In genomic region chr2:181235683-181236459, GRCh38 we compare ENCODE assay signal across 14 cellular contexts.
DNase-seq lines count a peak whose midpoint lies in the region; ATAC-seq, FAIRE-seq and TF ChIP-seq lines count a peak whose summit lies in the region.
"Had no signal": no experiment of that assay in that cellular context is flagged by ENCODE, and none has a peak within 500 bp of the region (broad histone marks: within the 10 kb centered on the region; RNA-seq: fewer than 3 reads in every experiment).

No MANE protein-coding gene starts in this region.

- intact Hi-C loops in pancreas (cut with DNase I), result no loop called here

- TF ChIP-seq CTCF in pancreas (IDR thresholded peaks at IDR 0.05) (no peak), mesothelial cell of epicardium (IDR thresholded peaks at IDR 0.05; ENCODE audit: unreplicated experiment) (no peak)

- no peaks in the 10 kb centered on the region for H3K27me3 ChIP-seq in pancreas

- no peak for FAIRE-seq in pancreas (lab: Jason Lieb, UNC)

- peaks cover 7 to 22% (median 14%) of the 10 kb centered on the region in 3 donors for H3K36me3 Mint-ChIP-seq in immature natural killer cell
- H3K36me3 Mint-ChIP-seq in mesothelial cell of epicardium, result no peaks in the 10 kb centered on the region

- H3K36me3 ChIP-seq in pancreas, result no peaks in the 10 kb centered on the region

- no peak overlapping the region for H3K27ac ChIP-seq in pancreas
- H3K27ac ChIP-seq: HL-60 had no signal

- no peaks in the 10 kb centered on the region for H3K4me1 ChIP-seq in pancreas

- ATAC-seq in GM18907 (IDR thresholded peaks at IDR 0.05; ENCODE audit: unreplicated experiment), result peak; percentile 98
- ATAC-seq in GM21717 (IDR thresholded peaks at IDR 0.05; ENCODE audit: unreplicated experiment), result peak; percentile 95
- ATAC-seq in HG03342 (IDR thresholded peaks at IDR 0.05; ENCODE audit: unreplicated experiment), result peak; percentile 98
- ATAC-seq in pancreas, result no peak
- ATAC-seq: T-cell had no signal

- H3K27me3 Mint-ChIP-seq in immature natural killer cell (ENCODE audit: low read depth in 3 of 3), result peaks cover 0 to 3% (median 1%) of the 10 kb centered on the region in 3 donors
- H3K27me3 Mint-ChIP-seq in mesothelial cell of epicardium (ENCODE audit: low read depth), result no peaks in the 10 kb centered on the region
- H3K27me3 Mint-ChIP-seq: T-cell had no signal

- H3K4me1 Mint-ChIP-seq in immature natural killer cell (peaks cover 43 to 67% of the 10 kb centered on the region in 2 donors), mesothelial cell of epicardium (peaks cover 6% of the 10 kb centered on the region)

- H3K4me3 ChIP-seq in pancreas, result no peak overlapping the region

- H3K27ac Mint-ChIP-seq in immature natural killer cell (peak overlapping the region; percentile 27 to 80 (median 56)), mesothelial cell of epicardium (no peak overlapping the region)
- H3K27ac Mint-ChIP-seq: activated T-helper 1 cell treated with anti-CD3 and anti-CD28 coated beads, Interleukin-12 subunit alpha, Interleukin-12 subunit beta, Interleukin-2, Interleukin-4 antibody, amounts not matched to agents 30 ng/mL and 10 ng/mL and 1 ng/mL, durations not matched to agents 14 hours and 24 hours and 36 hours; T-cell had no signal

- 61 to 66% methylated on average over 4 of the region's 4 CpGs for WGBS in pancreas, 2 donors

- H3K9me3 Mint-ChIP-seq in immature natural killer cell, result no peaks in the 10 kb centered on the region
- H3K9me3 Mint-ChIP-seq in mesothelial cell of epicardium, result no peaks in the 10 kb centered on the region

- H3K9me3 ChIP-seq in pancreas, result no peaks in the 10 kb centered on the region

- H3K4me3 Mint-ChIP-seq in immature natural killer cell, result peak overlapping the region; percentile 34 to 70 (median 51)
- H3K4me3 Mint-ChIP-seq in mesothelial cell of epicardium, result no peak overlapping the region
- H3K4me3 Mint-ChIP-seq: activated T-helper 1 cell treated with anti-CD3 and anti-CD28 coated beads, Interleukin-12 subunit alpha, Interleukin-12 subunit beta, Interleukin-2, Interleukin-4 antibody, amounts not matched to agents 30 ng/mL and 10 ng/mL and 1 ng/mL, durations not matched to agents 14 hours and 24 hours and 36 hours; T-cell had no signal

- peak; percentile 27 to 36 (median 29) for DNase-seq in immature natural killer cell
- DNase-seq in NCI-H128 (lab: John Stamatoyannopoulos, UW; ENCODE audit: unreplicated experiment), result no peak
- no peak for DNase-seq in NAMALWA (ENCODE audit: low spot score)
- no peak for DNase-seq in pancreas
- no peak for DNase-seq in mesothelial cell of epicardium (ENCODE audit: low spot score in 2 of 2, unreplicated experiment in 2 of 2)
- DNase-seq: DMS79 treated with DMSO at 0.1 percent for 48 hours; effector CD8-positive, alpha-beta T cell; NCI-H2107; T-cell had no signal

Comparison
In these comparisons a context has a peak if more than half of its experiments do, and no peak if none do; other contexts are left out.
1. ATAC-seq: peak in GM18907 (single experiment), GM21717 (single experiment) and HG03342 (single experiment); none in pancreas (0 of 4).
2. DNase-seq: peak in immature natural killer cell (3 of 3); none in NCI-H128 (single experiment), NAMALWA (single experiment), pancreas (0 of 6) and mesothelial cell of epicardium (0 of 2).